8 cellular contexts compared by ENCODE assay signal in genomic region chr10:102713483-102713813, GRCh38. TPM values are rescaled to one million over a fixed set of nuclear protein-coding genes. Genes with fewer than 3 reads are reported as not detected.
DNase-seq lines count a peak whose midpoint lies in the region; ATAC-seq and TF ChIP-seq lines count a peak whose summit lies in the region.

No MANE protein-coding gene starts in this region.

- H3K27ac Mint-ChIP-seq in CD4-positive, CD25-positive, alpha-beta regulatory T cell = peak overlapping the region; percentile 80 to 93 (median 81)

- TF ChIP-seq CTCF in Loucy (conservative IDR thresholded peaks at IDR 0.05; ENCODE audit: low read length) (no peak), cardiac fibroblast (IDR thresholded peaks at IDR 0.05; ENCODE audit: low read depth, low read length) (peak; percentile 68), lower leg skin (IDR thresholded peaks at IDR 0.05) (no peak), tibial artery (IDR thresholded peaks at IDR 0.05) (peak in 1 of 2 experiments; percentile 52), GM13976 (IDR thresholded peaks at IDR 0.05; ENCODE audit: borderline replicate concordance, control extremely low read depth, extremely low read depth, insufficient read depth, missing control alignments) (no peak)

- peak overlapping the region; percentile 72 for H3K9ac ChIP-seq in Loucy (ENCODE audit: low read depth, low read length, poor library complexity, severe bottlenecking)

- no peak for TF ChIP-seq POLR2A in lower leg skin (IDR thresholded peaks at IDR 0.05)

- no peaks in the 10 kb centered on the region for H4K20me1 ChIP-seq in Loucy (ENCODE audit: insufficient read depth, low read length, poor library complexity, severe bottlenecking)

- peaks cover 19 to 60% (median 27%) of the 10 kb centered on the region in 4 donors for H3K4me1 Mint-ChIP-seq in CD4-positive, CD25-positive, alpha-beta regulatory T cell

- in situ Hi-C loops in GM13976 (cut with MboI; ENCODE audit: low sequenced_read_pairs, unreplicated experiment) = no loop called here

- peak overlapping the region; percentile 89 to 97 (median 96) for H3K4me3 Mint-ChIP-seq in CD4-positive, CD25-positive, alpha-beta regulatory T cell

- peak overlapping the region; percentile 83 for H3K4me3 ChIP-seq in CD4-positive, CD25-positive, alpha-beta regulatory T cell (ENCODE audit: low read depth, low read length)
- H3K4me3 ChIP-seq in Loucy (ENCODE audit: low read length, poor library complexity, severe bottlenecking) = peak overlapping the region; percentile 87
- peak overlapping the region; percentile 91 to 95 for H3K4me3 ChIP-seq in cardiac fibroblast (replicated peaks in 1 of 2; ENCODE audit: low read depth in 2 of 2, low read length in 2 of 2)
- peak overlapping the region; percentile 90 for H3K4me3 ChIP-seq in lower leg skin (ENCODE audit: low read depth, poor library complexity, severe bottlenecking)
- peak overlapping the region; percentile 96 to 98 for H3K4me3 ChIP-seq in tibial artery

- H3F3A ChIP-seq in Loucy (ENCODE audit: low read depth) = no peaks in the 10 kb centered on the region; the same call in 1 of the 2 replicates

- H3K9me3 ChIP-seq in CD4-positive, CD25-positive, alpha-beta regulatory T cell (ENCODE audit: control insufficient read depth in 2 of 2, low read length in 2 of 2) = no peaks in the 10 kb centered on the region
- H3K9me3 ChIP-seq in Loucy (ENCODE audit: insufficient read depth, low read depth, low read length) (no peaks in the 10 kb centered on the region), tibial artery (no peaks in the 10 kb centered on the region)

- peak; percentile 42 to 54 for ATAC-seq in CD4-positive, CD25-positive, alpha-beta regulatory T cell (ENCODE audit: low read depth in 2 of 2)
- ATAC-seq in GM19463 (IDR thresholded peaks at IDR 0.05; ENCODE audit: unreplicated experiment) = peak; percentile 24

- H3K36me3 ChIP-seq in CD4-positive, CD25-positive, alpha-beta regulatory T cell (ENCODE audit: control insufficient read depth, insufficient read depth, low read length) = peaks cover 4% of the 10 kb centered on the region
- H3K36me3 ChIP-seq in Loucy (ENCODE audit: insufficient read depth, low read length) = no peaks in the 10 kb centered on the region
- H3K36me3 ChIP-seq in tibial artery = no peaks in the 10 kb centered on the region

- no peaks in the 10 kb centered on the region for H3K9me2 ChIP-seq in Loucy (replicated peaks; ENCODE audit: low read depth, low read length)

- peak overlapping the region; percentile 81 for H2AFZ ChIP-seq in Loucy (ENCODE audit: low read length)

- DNase-seq in CD4-positive, CD25-positive, alpha-beta regulatory T cell = no peak
- DNase-seq in cardiac fibroblast (ENCODE audit: low read depth in 2 of 2) (no peak), lower leg skin (ENCODE audit: low spot score in 2 of 2) (no peak), tibial artery (no peak), middle frontal gyrus (ENCODE audit: extremely low spot score, low spot score) (no peak), GM13976 (ENCODE audit: low spot score) (no peak)

- peak overlapping the region; percentile 88 for H3K27ac ChIP-seq in CD4-positive, CD25-positive, alpha-beta regulatory T cell (ENCODE audit: insufficient read depth, low read length, poor library complexity, severe bottlenecking)
- peak overlapping the region; percentile 87 to 90 for H3K27ac ChIP-seq in tibial artery

- peaks cover 63% of the 10 kb centered on the region for H3K79me2 ChIP-seq in Loucy (ENCODE audit: insufficient read depth, low read length)

- H3K36me3 Mint-ChIP-seq in CD4-positive, CD25-positive, alpha-beta regulatory T cell = peaks cover 13% of the 10 kb centered on the region

- WGBS in lower leg skin, 2 donors = 1% methylated on average over 16 of the region's 16 CpGs

- peaks cover 20% of the 10 kb centered on the region for H3K4me1 ChIP-seq in CD4-positive, CD25-positive, alpha-beta regulatory T cell (ENCODE audit: control insufficient read depth, insufficient read depth, low read length, poor library complexity, severe bottlenecking)
- peaks cover 50% of the 10 kb centered on the region for H3K4me1 ChIP-seq in Loucy (ENCODE audit: insufficient read depth, low read length, poor library complexity, severe bottlenecking)
- H3K4me1 ChIP-seq in tibial artery = peaks cover 0 to 20% (median 10%) of the 10 kb centered on the region in 4 donors

- no peaks in the 10 kb centered on the region for H3K27me3 Mint-ChIP-seq in CD4-positive, CD25-positive, alpha-beta regulatory T cell

- no peaks in the 10 kb centered on the region for H3K27me3 ChIP-seq in CD4-positive, CD25-positive, alpha-beta regulatory T cell (ENCODE audit: control insufficient read depth, insufficient read depth, low read length)
- no peaks in the 10 kb centered on the region for H3K27me3 ChIP-seq in Loucy (ENCODE audit: insufficient read depth, low read length, poor library complexity, severe bottlenecking)
- H3K27me3 ChIP-seq in tibial artery = no peaks in the 10 kb centered on the region

- intact Hi-C loops in lower leg skin (cut with DNase I; ENCODE audit: low total_unique reads) (loop anchor here (2.0 kb wide), 1 partner anchor 67 kb away; no protein-coding TSS in a partner anchor), tibial artery (cut with DNase I; ENCODE audit: low total_unique reads) (loop anchor here (5.0 to 10.0 kb wide), 2 partner anchors 66 to 651 kb away; partner anchors contain the start of gene TAF5)

- peak overlapping the region; percentile 81 for H3K4me2 ChIP-seq in Loucy (ENCODE audit: low read depth, low read length, poor library complexity, severe bottlenecking)

- no peaks in the 10 kb centered on the region for H3K9me3 Mint-ChIP-seq in CD4-positive, CD25-positive, alpha-beta regulatory T cell

RNA-seq across cellular contexts. Expression of gene ARL3, which starts 0.7 kb away (rescaled TPM):
- 2.0 TPM for total RNA-seq in CD4-positive, CD25-positive, alpha-beta regulatory T cell
- 1 to 10 TPM; 2.3 to 3.3 (median 3.0) TPM for polyA plus RNA-seq in CD4-positive, CD25-positive, alpha-beta regulatory T cell
- 1 to 10 TPM; 1.6 to 3.8 (median 3.2) TPM for total RNA-seq in lower leg skin

RNA-seq across cellular contexts. Expression of gene SFXN2, which starts 1.0 kb away (rescaled TPM):
- 9.9 TPM for total RNA-seq in CD4-positive, CD25-positive, alpha-beta regulatory T cell
- 10 to 100 TPM in 2 of 4 donors, 1 to 10 TPM in 2; 4.9 to 11.5 (median 8.9) TPM for polyA plus RNA-seq in CD4-positive, CD25-positive, alpha-beta regulatory T cell
- total RNA-seq in lower leg skin = 1 to 10 TPM in 2 of 4 donors, under 1 TPM in 2; 0.46 to 4.7 (median 1.1) TPM

RNA-seq across cellular contexts. Expression of gene WBP1L, which starts 30.3 kb away (rescaled TPM):
- total RNA-seq in CD4-positive, CD25-positive, alpha-beta regulatory T cell = 27.7 TPM
- polyA plus RNA-seq in CD4-positive, CD25-positive, alpha-beta regulatory T cell = 10 to 100 TPM; 26.9 to 38.5 (median 28.3) TPM
- total RNA-seq in lower leg skin = 100 to 1,000 TPM; 144 to 171 (median 163) TPM
